8 cellular contexts compared by ENCODE assay signal in genomic region chr16:57235128-57236092, GRCh38. TPM values are rescaled to one million over a fixed set of nuclear protein-coding genes. Genes with fewer than 3 reads are reported as not detected.
DNase-seq lines count a peak whose midpoint lies in the region; ATAC-seq and TF ChIP-seq lines count a peak whose summit lies in the region.

No MANE protein-coding gene starts in this region.

- peak; percentile 90 for ATAC-seq in naive B cell (ENCODE audit: low read depth in 2 of 2)
- ATAC-seq in HG02759 (IDR thresholded peaks at IDR 0.05; ENCODE audit: unreplicated experiment): no peak
- no peak for ATAC-seq in HG03442 (IDR thresholded peaks at IDR 0.05; ENCODE audit: unreplicated experiment)

- DNase-seq in GM12865 (ENCODE audit: low read depth): peak; percentile 44
- DNase-seq in NCI-H1105 treated with DMSO at 0.1 percent for 48 hours (lab: John Stamatoyannopoulos, UW): peak; percentile 93
- peak; percentile 57 to 66 for DNase-seq in activated T-cell treated with anti-CD3 and anti-CD28 coated beads, Interleukin-2, amount 50 U/mL, for 48 hours
- DNase-seq in naive B cell: peak; percentile 39
- no peak for DNase-seq in NCI-H146 treated with DMSO at 0.1 percent for 48 hours (lab: John Stamatoyannopoulos, UW; ENCODE audit: unreplicated experiment)
- no peak for DNase-seq in COLO829 (ENCODE audit: low spot score)

- H3K4me3 ChIP-seq in GM12865 (ENCODE audit: low read depth, low read length): no peak overlapping the region

- peak overlapping the region; percentile 86 to 95 (median 94) for H3K27ac Mint-ChIP-seq in naive B cell

- H3K27me3 Mint-ChIP-seq in naive B cell: no peaks in the 10 kb centered on the region

- H3K9me3 Mint-ChIP-seq in naive B cell: no peaks in the 10 kb centered on the region

- H3K4me1 Mint-ChIP-seq in naive B cell: peaks cover 28 to 32% (median 31%) of the 10 kb centered on the region in 3 donors

- no peak for TF ChIP-seq CTCF in GM12865 (IDR thresholded peaks at IDR 0.05; ENCODE audit: insufficient read depth, low read depth, low read length, missing control alignments)

- peak overlapping the region in 6 of 8 donors; percentile 50 to 84 (median 70) for H3K4me3 Mint-ChIP-seq in naive B cell

- H3K36me3 Mint-ChIP-seq in naive B cell: peaks cover 21 to 26% of the 10 kb centered on the region in 2 donors

RNA-seq across cellular contexts. Expression of gene ARL2BP, which starts 9.6 kb away (rescaled TPM):
- polyA plus RNA-seq in naive B cell (ENCODE audit: low read depth in 6 of 6): 100 to 1,000 TPM; 108 to 236 (median 132) TPM

RNA-seq across cellular contexts. Expression of gene PLLP, which starts 49.1 kb away (rescaled TPM):
- under 1 TPM; 0.14 to 0.68 (median 0.52) TPM for polyA plus RNA-seq in naive B cell (ENCODE audit: low read depth in 6 of 6)

RNA-seq across cellular contexts. Expression of gene RSPRY1, which starts 49.3 kb away (rescaled TPM):
- polyA plus RNA-seq in naive B cell (ENCODE audit: low read depth in 6 of 6): 10 to 100 TPM; 26.7 to 42.7 (median 33.5) TPM

RNA-seq across cellular contexts. Expression of gene PSME3IP1, which starts 49.6 kb away (rescaled TPM):
- polyA plus RNA-seq in naive B cell (ENCODE audit: low read depth in 6 of 6): 100 to 1,000 TPM in 1 of 6 donors, 10 to 100 TPM in 5; 85.1 to 109 (median 93.6) TPM

Comparison
In these comparisons a context has a peak if more than half of its experiments do, and no peak if none do; other contexts are left out.
1. DNase-seq: peak in GM12865 (single experiment), NCI-H1105 treated with DMSO at 0.1 percent for 48 hours (single experiment), activated T-cell treated with anti-CD3 and anti-CD28 coated beads, Interleukin-2, amount 50 U/mL, for 48 hours (2 of 2) and naive B cell (single experiment); none in NCI-H146 treated with DMSO at 0.1 percent for 48 hours (single experiment) and COLO829 (single experiment).
2. ATAC-seq: peak in naive B cell (2 of 2); none in HG02759 (single experiment) and HG03442 (single experiment).